In genomic region chr14:49582211-49582977, GRCh38 we compare ENCODE assay signal across 8 cellular contexts. TPM values are rescaled to one million over a fixed set of nuclear protein-coding genes. Genes with fewer than 3 reads are reported as not detected.
DNase-seq lines count a peak whose midpoint lies in the region; ATAC-seq and TF ChIP-seq lines count a peak whose summit lies in the region.
"Had no signal": no experiment of that assay in that cellular context is flagged by ENCODE, and none has a peak within 500 bp of the region (broad histone marks: within the 10 kb centered on the region; RNA-seq: fewer than 3 reads in every experiment).

No MANE protein-coding gene starts in this region.

- H3K9me3 ChIP-seq in SK-N-MC (ENCODE audit: low read depth, low read length) (no peaks in the 10 kb centered on the region), mesenchymal stem cell (ENCODE audit: control insufficient read depth, low read length) (no peaks in the 10 kb centered on the region)

- no peak overlapping the region for H2AK5ac ChIP-seq in mesenchymal stem cell (ENCODE audit: low read length, severe bottlenecking)

- H3K27ac ChIP-seq in GM23338 (ENCODE audit: low read depth), result peak overlapping the region; percentile 89
- peak overlapping the region; percentile 12; the same call in 1 of the 2 replicates for H3K27ac ChIP-seq in SK-N-MC
- no peak overlapping the region for H3K27ac ChIP-seq in mesenchymal stem cell (ENCODE audit: low read length, poor library complexity, severe bottlenecking)

- peaks cover 76% of the 10 kb centered on the region for H3K79me2 ChIP-seq in GM23338 (replicated peaks; ENCODE audit: insufficient read depth)

- H3K27me3 ChIP-seq in GM23338 (ENCODE audit: insufficient read depth), result no peaks in the 10 kb centered on the region
- no peaks in the 10 kb centered on the region for H3K27me3 ChIP-seq in mesenchymal stem cell (ENCODE audit: control insufficient read depth in 1 of 2, insufficient read depth in 1 of 2, low read length in 2 of 2)

- no peak for TF ChIP-seq CTCF in GM23338 (conservative IDR thresholded peaks at IDR 0.05; ENCODE audit: low read depth in 2 of 2)

- no peak overlapping the region for H4K91ac ChIP-seq in mesenchymal stem cell (ENCODE audit: low read length)

- H3K4me3 Mint-ChIP-seq in GM23338, result peak overlapping the region; percentile 94

- 98% methylated on average over 3 of the region's 4 CpGs for WGBS in mesenchymal stem cell

- DNase-seq in GM23338 (ENCODE audit: low spot score) (no peak), SK-N-MC (ENCODE audit: low read depth, low spot score) (no peak), mesenchymal stem cell (no peak)
- DNase-seq: amygdala, left colon, NCI-H748 treated with DMSO at 0.1 percent for 48 hours had no signal

- no peak overlapping the region for H3K23ac ChIP-seq in mesenchymal stem cell (ENCODE audit: low read length in 2 of 2)

- H3K27me3 Mint-ChIP-seq in GM23338 (ENCODE audit: insufficient read depth, low read depth, poor library complexity), result peaks cover 47% of the 10 kb centered on the region

- H2BK15ac ChIP-seq in mesenchymal stem cell (ENCODE audit: low read depth, poor library complexity, severe bottlenecking), result no peak overlapping the region

- H3K79me1 ChIP-seq in mesenchymal stem cell (replicated peaks; ENCODE audit: low read length, poor library complexity, severe bottlenecking), result peaks cover 6% of the 10 kb centered on the region

- H3K4me1 Mint-ChIP-seq in GM23338, result peaks cover 26% of the 10 kb centered on the region

- H3K36me3 ChIP-seq in GM23338 (ENCODE audit: insufficient read depth) (peaks cover 24% of the 10 kb centered on the region), SK-N-MC (ENCODE audit: insufficient read depth, low read length) (peaks cover 68% of the 10 kb centered on the region), mesenchymal stem cell (ENCODE audit: control insufficient read depth in 1 of 2, insufficient read depth in 2 of 2, low read depth in 1 of 2, low read length in 2 of 2) (peaks cover 16 to 40% of the 10 kb centered on the region in 2 experiments)

- H3K4me3 ChIP-seq in GM23338 (peak overlapping the region; percentile 98), SK-N-MC (no peak overlapping the region), mesenchymal stem cell (ENCODE audit: insufficient read depth in 1 of 2, low read depth in 1 of 2, low read length in 2 of 2) (no peak overlapping the region)

- peaks cover 38% of the 10 kb centered on the region for H3F3A ChIP-seq in GM23338 (replicated peaks; ENCODE audit: low read depth)

- peaks cover 68% of the 10 kb centered on the region for H4K20me1 ChIP-seq in GM23338 (replicated peaks; ENCODE audit: insufficient read depth)

- H4K8ac ChIP-seq in mesenchymal stem cell (ENCODE audit: low read length), result no peak overlapping the region

- H2AFZ ChIP-seq in GM23338 (no peak overlapping the region), mesenchymal stem cell (ENCODE audit: low read depth, low read length) (no peak overlapping the region)

- no peak overlapping the region for H2BK5ac ChIP-seq in mesenchymal stem cell (ENCODE audit: low read depth, low read length, poor library complexity, severe bottlenecking)

- H3K4ac ChIP-seq in mesenchymal stem cell (ENCODE audit: low read depth in 1 of 2, low read length in 2 of 2), result no peak overlapping the region

- peaks cover 10% of the 10 kb centered on the region; the same call in 2 of the 3 replicates for H3K9me3 Mint-ChIP-seq in GM23338

- no peak overlapping the region for H2BK12ac ChIP-seq in mesenchymal stem cell (ENCODE audit: low read length in 2 of 2)

- peaks cover 16% of the 10 kb centered on the region for H3K4me1 ChIP-seq in GM23338 (ENCODE audit: insufficient read depth)
- H3K4me1 ChIP-seq in mesenchymal stem cell (ENCODE audit: control insufficient read depth, insufficient read depth, low read depth, low read length), result peaks cover 8% of the 10 kb centered on the region

- no peaks in the 10 kb centered on the region for H3K9me2 ChIP-seq in GM23338 (ENCODE audit: insufficient read depth)

- H3K27ac Mint-ChIP-seq in GM23338, result peak overlapping the region; percentile 57

- peaks cover 62% of the 10 kb centered on the region for H3K36me3 Mint-ChIP-seq in GM23338 (ENCODE audit: low read depth)

- ATAC-seq in GM23338 (no peak; the same call in 2 of the 3 replicates), GM21723 (IDR thresholded peaks at IDR 0.05; ENCODE audit: unreplicated experiment) (no peak), GM18870 (IDR thresholded peaks at IDR 0.05; ENCODE audit: unreplicated experiment) (no peak)
- ATAC-seq: left colon had no signal

- no peak overlapping the region for H3K14ac ChIP-seq in mesenchymal stem cell (ENCODE audit: low read length in 2 of 2)

- H3K18ac ChIP-seq in mesenchymal stem cell (ENCODE audit: low read depth in 1 of 2, low read length in 2 of 2), result no peak overlapping the region

- no peak overlapping the region for H2BK120ac ChIP-seq in mesenchymal stem cell (ENCODE audit: low read depth, low read length)

- H3K4me2 ChIP-seq in GM23338 (peak overlapping the region; percentile 95), mesenchymal stem cell (ENCODE audit: low read length, poor library complexity, severe bottlenecking) (no peak overlapping the region)

- H3K9ac ChIP-seq in SK-N-MC (ENCODE audit: insufficient read length) (peak overlapping the region; percentile 12), mesenchymal stem cell (ENCODE audit: low read length) (peak overlapping the region; percentile 15)

TF ChIP-seq in GM23338, 12 proteins besides CTCF, POLR2A, EP300 and RAD21:
- TF ChIP-seq CREB1 (CRISPR knock-in tag; IDR thresholded peaks at IDR 0.05; ENCODE audit: low read depth), result no peak
- no peak for TF ChIP-seq REST (IDR thresholded peaks at IDR 0.05; ENCODE audit: unreplicated experiment)
- peak; percentile 32 for TF ChIP-seq POLR2AphosphoS5 (IDR thresholded peaks at IDR 0.05; ENCODE audit: low read depth)
- TF ChIP-seq ZNF331 (CRISPR knock-in tag; IDR thresholded peaks at IDR 0.05; ENCODE audit: low read depth), result no peak

RNA-seq across cellular contexts. Expression of gene RPS29, which starts 3.8 kb away (rescaled TPM):
- 2,294 and 3,734 TPM in 2 replicates for total RNA-seq in GM23338 (2014; rRNA removed; shearing (Covaris generic))
- polyA plus RNA-seq in GM23338 (2016; fragmentation: Nextera tagmentation; extraction: Ambion mirVana), result 2,556 and 2,560 TPM in 2 replicates
- polyA plus RNA-seq in mesenchymal stem cell (2013, experiment 1 of 2), result 12,280 TPM
- 12,284 TPM for polyA plus RNA-seq in mesenchymal stem cell (2013, experiment 2 of 2)

RNA-seq across cellular contexts. Expression of gene LRR1, which starts 16.3 kb away (rescaled TPM):
- 27.8 and 31.8 TPM in 2 replicates for total RNA-seq in GM23338 (2014; rRNA removed; shearing (Covaris generic))
- polyA plus RNA-seq in GM23338 (2016; fragmentation: Nextera tagmentation; extraction: Ambion mirVana), result 37.7 and 41.9 TPM in 2 replicates
- polyA plus RNA-seq in mesenchymal stem cell (2013, experiment 1 of 2), result 10.7 TPM
- 9.5 TPM for polyA plus RNA-seq in mesenchymal stem cell (2013, experiment 2 of 2)

RNA-seq across cellular contexts. Expression of gene RPL36AL, which starts 38.0 kb away (rescaled TPM):
- 122 and 204 TPM in 2 replicates for total RNA-seq in GM23338 (2014; rRNA removed; shearing (Covaris generic))
- 690 and 723 TPM in 2 replicates for polyA plus RNA-seq in GM23338 (2016; fragmentation: Nextera tagmentation; extraction: Ambion mirVana)
- polyA plus RNA-seq in mesenchymal stem cell (2013, experiment 1 of 2), result 729 TPM
- polyA plus RNA-seq in mesenchymal stem cell (2013, experiment 2 of 2), result 715 TPM

RNA-seq across cellular contexts. Expression of gene MGAT2, which starts 38.2 kb away (rescaled TPM):
- 25.7 and 31.6 TPM in 2 replicates for total RNA-seq in GM23338 (2014; rRNA removed; shearing (Covaris generic))
- polyA plus RNA-seq in GM23338 (2016; fragmentation: Nextera tagmentation; extraction: Ambion mirVana), result 10.1 and 10.3 TPM in 2 replicates
- polyA plus RNA-seq in mesenchymal stem cell (2013, experiment 1 of 2), result 43.8 TPM
- polyA plus RNA-seq in mesenchymal stem cell (2013, experiment 2 of 2), result 46.2 TPM

RNA-seq across cellular contexts. Expression of gene DNAAF2, which starts 52.6 kb away (rescaled TPM):
- 40.4 and 41.2 TPM in 2 replicates for total RNA-seq in GM23338 (2014; rRNA removed; shearing (Covaris generic))
- 56.9 and 62.6 TPM in 2 replicates for polyA plus RNA-seq in GM23338 (2016; fragmentation: Nextera tagmentation; extraction: Ambion mirVana)
- 5.2 TPM for polyA plus RNA-seq in mesenchymal stem cell (2013, experiment 1 of 2)
- 6.0 TPM for polyA plus RNA-seq in mesenchymal stem cell (2013, experiment 2 of 2)
